In the genomic region with DNA sequence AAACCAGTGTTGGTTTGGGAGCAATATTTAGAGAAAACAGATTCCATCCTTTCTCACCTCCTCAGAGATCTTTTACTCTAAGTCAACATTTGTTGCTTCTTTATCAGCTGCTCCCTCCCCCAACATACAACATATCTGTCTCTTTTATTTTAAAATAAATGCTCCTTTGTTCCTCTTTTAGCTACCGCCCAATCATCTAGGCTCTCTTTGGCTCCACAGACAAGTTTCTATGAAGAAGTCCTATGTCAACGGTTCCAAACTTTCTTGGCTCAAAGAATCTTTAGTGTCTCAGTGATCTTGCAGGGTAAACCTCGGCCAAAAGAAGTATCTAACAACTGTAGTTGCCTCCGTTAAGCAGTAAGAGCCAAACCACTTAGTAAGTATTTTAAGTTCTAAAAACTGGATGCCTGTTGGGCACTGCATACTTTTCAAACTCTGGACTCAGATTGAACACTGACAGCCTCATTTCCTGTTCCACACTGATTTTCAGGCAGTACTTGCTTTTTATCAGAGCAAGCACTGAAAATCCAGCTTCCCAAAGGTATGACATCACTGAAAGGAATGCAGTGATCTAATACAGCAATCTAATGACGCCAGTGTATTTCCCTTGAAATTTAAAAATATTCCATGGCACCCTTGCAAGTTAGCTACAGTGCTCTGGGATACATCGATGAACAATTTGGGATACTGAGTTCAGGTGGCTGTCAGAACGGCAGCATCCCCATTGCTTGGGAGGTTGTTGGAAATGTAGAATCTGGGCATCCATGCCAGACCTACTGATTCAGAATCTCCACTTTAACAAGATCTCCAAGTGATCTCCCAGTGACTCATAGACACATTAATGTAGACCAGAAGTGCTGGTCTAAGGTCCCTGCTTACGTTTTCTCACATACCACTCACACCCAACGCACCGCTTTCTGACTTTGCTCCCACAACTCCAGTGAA, we compare ENCODE assay signal across 8 cellular contexts. TPM values are rescaled to one million over a fixed set of nuclear protein-coding genes. Genes with fewer than 3 reads are reported as not detected.
DNase-seq lines count a peak whose midpoint lies in the region; ATAC-seq and TF ChIP-seq lines count a peak whose summit lies in the region.

No MANE protein-coding gene starts in this region.

- H3K36me3 Mint-ChIP-seq in CD4-positive, alpha-beta memory T cell: peaks cover 2 to 4% of the 10 kb centered on the region in 2 donors

- WGBS in right cardiac atrium: 28% methylated on average over 10 of the region's 10 CpGs

- H3K4me3 ChIP-seq in WI38 (ENCODE audit: low read depth, low read length): peak overlapping the region; percentile 36
- H3K4me3 ChIP-seq in right cardiac atrium (ENCODE audit: low read length): no peak overlapping the region
- H3K4me3 ChIP-seq in CD4-positive, alpha-beta memory T cell (ENCODE audit: low read length in 2 of 2): no peak overlapping the region

- H3K27ac ChIP-seq in right cardiac atrium (ENCODE audit: low read length): peak overlapping the region; percentile 88
- H3K27ac ChIP-seq in CD4-positive, alpha-beta memory T cell (ENCODE audit: low read depth, low read length): no peak overlapping the region

- DNase-seq in HCEC 1CT (peak; percentile 95), right cardiac atrium (no peak), smooth muscle cell of the brain vasculature (ENCODE audit: low read depth, low spot score) (peak; percentile 58), NCI-H1436 treated with DMSO at 0.1 percent for 48 hours (lab: John Stamatoyannopoulos, UW) (no peak), NCI-H2081 (lab: John Stamatoyannopoulos, UW) (no peak)
- no peak for DNase-seq in CD4-positive, alpha-beta memory T cell
- no peak for DNase-seq in activated CD4-positive, alpha-beta T cell treated with anti-CD3 and anti-CD28 coated beads, Interleukin-2, amount 50 U/mL, for 1 hour

- no peaks in the 10 kb centered on the region for H3K36me3 ChIP-seq in CD4-positive, alpha-beta memory T cell (ENCODE audit: insufficient read depth, low read length)

- peak; percentile 90 to 94 for ATAC-seq in right cardiac atrium

- intact Hi-C loops in right cardiac atrium (cut with DNase I): no loop called here
- intact Hi-C loops in CD4-positive, alpha-beta memory T cell (cut with micrococcal nuclease): no loop called here

- CTCF ChIA-PET in CD4-positive, alpha-beta memory T cell (lab: Charles Lee; ENCODE audit: partially characterized antibody): interaction anchor here (0.6 kb wide), 1 partner anchor 38 kb away, joined by 4 read pairs; no protein-coding TSS in a partner anchor

- peak overlapping the region in 1 of 8 donors; percentile 1 for H3K4me3 Mint-ChIP-seq in CD4-positive, alpha-beta memory T cell

- H3K9me3 Mint-ChIP-seq in CD4-positive, alpha-beta memory T cell: no peaks in the 10 kb centered on the region

- H3K27ac Mint-ChIP-seq in CD4-positive, alpha-beta memory T cell: peak overlapping the region in 3 of 7 donors; percentile 6 to 54 (median 35)

- peaks cover 45 to 75% (median 64%) of the 10 kb centered on the region in 4 donors for H3K4me1 Mint-ChIP-seq in CD4-positive, alpha-beta memory T cell

- H3K4me1 ChIP-seq in right cardiac atrium (ENCODE audit: control insufficient read depth, insufficient read depth, low read length): peaks cover 10% of the 10 kb centered on the region
- H3K4me1 ChIP-seq in CD4-positive, alpha-beta memory T cell (ENCODE audit: insufficient read depth, low read length): peaks cover 26% of the 10 kb centered on the region

- no peaks in the 10 kb centered on the region for H3K27me3 ChIP-seq in right cardiac atrium (ENCODE audit: control insufficient read depth, insufficient read depth)
- no peaks in the 10 kb centered on the region for H3K27me3 ChIP-seq in CD4-positive, alpha-beta memory T cell (ENCODE audit: insufficient read depth, low read length)

- no peaks in the 10 kb centered on the region for H3K9me3 ChIP-seq in right cardiac atrium (ENCODE audit: control insufficient read depth, low read length)
- H3K9me3 ChIP-seq in CD4-positive, alpha-beta memory T cell (ENCODE audit: control insufficient read depth in 1 of 2, low read length in 2 of 2): no peaks in the 10 kb centered on the region

- POLR2A ChIA-PET in CD4-positive, alpha-beta memory T cell (lab: Charles Lee; ENCODE audit: partially characterized antibody): interaction anchor here (0.6 kb wide), 1 partner anchor 21 kb away, joined by 3 read pairs; no protein-coding TSS in a partner anchor

- no peaks in the 10 kb centered on the region for H3K27me3 Mint-ChIP-seq in CD4-positive, alpha-beta memory T cell

- no peak for TF ChIP-seq CTCF in WI38 (IDR thresholded peaks at IDR 0.05; ENCODE audit: low read depth, low read length)

RNA-seq across cellular contexts. Expression of a gene that starts 26.8 kb away (rescaled TPM):
- total RNA-seq in right cardiac atrium: 10 to 100 TPM; 54.1 to 79.9 (median 71.0) TPM
- polyA plus RNA-seq in right cardiac atrium: 27.9 TPM
- total RNA-seq in CD4-positive, alpha-beta memory T cell: 10 to 100 TPM; 23.5 to 29.3 TPM
- polyA plus RNA-seq in CD4-positive, alpha-beta memory T cell: 10 to 100 TPM; 26.0 to 32.1 TPM

RNA-seq across cellular contexts. Expression of a gene that starts 57.2 kb away (rescaled TPM):
- total RNA-seq in right cardiac atrium: 10 to 100 TPM in 1 of 4 donors, 1 to 10 TPM in 3; 5.6 to 10.4 (median 7.4) TPM
- polyA plus RNA-seq in right cardiac atrium: 4.7 TPM
- 10 to 100 TPM; 15.4 to 16.2 TPM for total RNA-seq in CD4-positive, alpha-beta memory T cell
- 10 to 100 TPM; 10.6 to 17.7 TPM for polyA plus RNA-seq in CD4-positive, alpha-beta memory T cell

RNA-seq across cellular contexts. Expression of a gene that starts 57.7 kb away (rescaled TPM):
- 10 to 100 TPM; 12.3 to 16.9 (median 14.0) TPM for total RNA-seq in right cardiac atrium
- 5.9 TPM for polyA plus RNA-seq in right cardiac atrium
- 10 to 100 TPM; 37.4 to 37.7 TPM for total RNA-seq in CD4-positive, alpha-beta memory T cell
- 1 to 10 TPM; 2.2 to 3.3 TPM for polyA plus RNA-seq in CD4-positive, alpha-beta memory T cell

Comparison
In these comparisons a context has a peak if more than half of its experiments do, and no peak if none do; other contexts are left out.
1. DNase-seq: peak in HCEC 1CT (single experiment) and smooth muscle cell of the brain vasculature (single experiment); none in right cardiac atrium (0 of 3), CD4-positive, alpha-beta memory T cell (0 of 5), NCI-H1436 treated with DMSO at 0.1 percent for 48 hours (single experiment), NCI-H2081 (0 of 2) and activated CD4-positive, alpha-beta T cell treated with anti-CD3 and anti-CD28 coated beads, Interleukin-2, amount 50 U/mL, for 1 hour (single experiment).